ENCODE assay signal across 1 cellular context in genomic region chr20:25624500-25624939, GRCh38.
TF ChIP-seq lines count a peak whose summit lies in the region.

No MANE protein-coding gene starts in this region.

TF ChIP-seq in HepG2, 621 proteins besides CTCF, POLR2A, EP300 and RAD21 (continued from another document and continues in another):
- TF ChIP-seq, protein P1, sequence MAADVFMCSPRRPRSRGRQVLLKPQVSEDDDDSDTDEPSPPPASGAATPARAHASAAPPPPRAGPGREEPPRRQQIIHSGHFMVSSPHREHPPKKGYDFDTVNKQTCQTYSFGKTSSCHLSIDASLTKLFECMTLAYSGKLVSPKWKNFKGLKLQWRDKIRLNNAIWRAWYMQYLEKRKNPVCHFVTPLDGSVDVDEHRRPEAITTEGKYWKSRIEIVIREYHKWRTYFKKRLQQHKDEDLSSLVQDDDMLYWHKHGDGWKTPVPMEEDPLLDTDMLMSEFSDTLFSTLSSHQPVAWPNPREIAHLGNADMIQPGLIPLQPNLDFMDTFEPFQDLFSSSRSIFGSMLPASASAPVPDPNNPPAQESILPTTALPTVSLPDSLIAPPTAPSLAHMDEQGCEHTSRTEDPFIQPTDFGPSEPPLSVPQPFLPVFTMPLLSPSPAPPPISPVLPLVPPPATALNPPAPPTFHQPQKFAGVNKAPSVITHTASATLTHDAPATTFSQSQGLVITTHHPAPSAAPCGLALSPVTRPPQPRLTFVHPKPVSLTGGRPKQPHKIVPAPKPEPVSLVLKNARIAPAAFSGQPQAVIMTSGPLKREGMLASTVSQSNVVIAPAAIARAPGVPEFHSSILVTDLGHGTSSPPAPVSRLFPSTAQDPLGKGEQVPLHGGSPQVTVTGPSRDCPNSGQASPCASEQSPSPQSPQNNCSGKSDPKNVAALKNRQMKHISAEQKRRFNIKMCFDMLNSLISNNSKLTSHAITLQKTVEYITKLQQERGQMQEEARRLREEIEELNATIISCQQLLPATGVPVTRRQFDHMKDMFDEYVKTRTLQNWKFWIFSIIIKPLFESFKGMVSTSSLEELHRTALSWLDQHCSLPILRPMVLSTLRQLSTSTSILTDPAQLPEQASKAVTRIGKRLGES (CRISPR knock-in tag; IDR thresholded peaks at IDR 0.05; ENCODE audit: borderline replicate concordance), result 0 out of 2 replicates have a peak, but pooled peaks have one; percentile 0
- TF ChIP-seq ZNF790 (CRISPR knock-in tag; IDR thresholded peaks at IDR 0.05; ENCODE audit: borderline replicate concordance) (peak; percentile 95; the same call in 1 of the 2 replicates), MATR3 (CRISPR knock-in tag; IDR thresholded peaks at IDR 0.05) (no peak), NFE2L1 (CRISPR knock-in tag; IDR thresholded peaks at IDR 0.05; ENCODE audit: borderline replicate concordance) (peak; percentile 93), ZNF235 (CRISPR knock-in tag; IDR thresholded peaks at IDR 0.05; ENCODE audit: borderline replicate concordance) (no peak), ZXDC (CRISPR knock-in tag; IDR thresholded peaks at IDR 0.05) (peak; percentile 85), ARID2 (CRISPR knock-in tag; IDR thresholded peaks at IDR 0.05; ENCODE audit: borderline replicate concordance) (peak; percentile 61; the same call in 1 of the 2 replicates), ZIK1 (CRISPR knock-in tag; IDR thresholded peaks at IDR 0.05; ENCODE audit: borderline replicate concordance, low read depth) (no peak), ZNF782 (CRISPR knock-in tag; IDR thresholded peaks at IDR 0.05; ENCODE audit: borderline replicate concordance) (0 out of 2 replicates have a peak, but pooled peaks have one; percentile 3), HMGXB4 (CRISPR knock-in tag; IDR thresholded peaks at IDR 0.05; ENCODE audit: borderline replicate concordance in 1 of 2, low read depth in 1 of 2) (no peak; a peak in 1 of 4 replicates), BHLHE40 (IDR thresholded peaks at IDR 0.05; ENCODE audit: low read length) (peak; percentile 56), ZNF317 (CRISPR knock-in tag; IDR thresholded peaks at IDR 0.05) (0 out of 2 replicates have a peak, but pooled peaks have one; percentile 2), KAT7 (CRISPR knock-in tag; IDR thresholded peaks at IDR 0.05; ENCODE audit: borderline replicate concordance) (0 out of 2 replicates have a peak, but pooled peaks have one; percentile 9), PHF21A (CRISPR knock-in tag; IDR thresholded peaks at IDR 0.05) (no peak), KDM5A (IDR thresholded peaks at IDR 0.05; ENCODE audit: borderline replicate concordance, low read length) (peak; percentile 2; the same call in 1 of the 2 replicates), SATB2 (CRISPR knock-in tag; IDR thresholded peaks at IDR 0.05) (peak; percentile 89; the same call in 1 of the 2 replicates), ATAD3A (CRISPR knock-in tag; IDR thresholded peaks at IDR 0.05) (0 out of 2 replicates have a peak, but pooled peaks have one; percentile 12), RFX3 (CRISPR knock-in tag; IDR thresholded peaks at IDR 0.05) (0 out of 2 replicates have a peak, but pooled peaks have one; percentile 4), RBM22 (optimal IDR thresholded peaks at IDR 0.05; ENCODE audit: low read length) (peak; percentile 76), ATRX (CRISPR knock-in tag; IDR thresholded peaks at IDR 0.05; ENCODE audit: borderline replicate concordance) (no peak), ZNF609 (CRISPR knock-in tag; IDR thresholded peaks at IDR 0.05; ENCODE audit: borderline replicate concordance) (no peak), PHF20 (CRISPR knock-in tag; IDR thresholded peaks at IDR 0.05) (peak; percentile 73), WIZ (CRISPR knock-in tag; IDR thresholded peaks at IDR 0.05) (0 out of 2 replicates have a peak, but pooled peaks have one; percentile 88), ZFX (CRISPR knock-in tag; IDR thresholded peaks at IDR 0.05; ENCODE audit: low read depth) (peak; percentile 95), THAP7 (CRISPR knock-in tag; IDR thresholded peaks at IDR 0.05) (peak; percentile 74; the same call in 1 of the 2 replicates), GFI1 (CRISPR knock-in tag; IDR thresholded peaks at IDR 0.05; ENCODE audit: borderline replicate concordance) (peak; percentile 78), ZNF619 (CRISPR knock-in tag; IDR thresholded peaks at IDR 0.05) (0 out of 2 replicates have a peak, but pooled peaks have one; percentile 20)
- TF ChIP-seq, protein P2, sequence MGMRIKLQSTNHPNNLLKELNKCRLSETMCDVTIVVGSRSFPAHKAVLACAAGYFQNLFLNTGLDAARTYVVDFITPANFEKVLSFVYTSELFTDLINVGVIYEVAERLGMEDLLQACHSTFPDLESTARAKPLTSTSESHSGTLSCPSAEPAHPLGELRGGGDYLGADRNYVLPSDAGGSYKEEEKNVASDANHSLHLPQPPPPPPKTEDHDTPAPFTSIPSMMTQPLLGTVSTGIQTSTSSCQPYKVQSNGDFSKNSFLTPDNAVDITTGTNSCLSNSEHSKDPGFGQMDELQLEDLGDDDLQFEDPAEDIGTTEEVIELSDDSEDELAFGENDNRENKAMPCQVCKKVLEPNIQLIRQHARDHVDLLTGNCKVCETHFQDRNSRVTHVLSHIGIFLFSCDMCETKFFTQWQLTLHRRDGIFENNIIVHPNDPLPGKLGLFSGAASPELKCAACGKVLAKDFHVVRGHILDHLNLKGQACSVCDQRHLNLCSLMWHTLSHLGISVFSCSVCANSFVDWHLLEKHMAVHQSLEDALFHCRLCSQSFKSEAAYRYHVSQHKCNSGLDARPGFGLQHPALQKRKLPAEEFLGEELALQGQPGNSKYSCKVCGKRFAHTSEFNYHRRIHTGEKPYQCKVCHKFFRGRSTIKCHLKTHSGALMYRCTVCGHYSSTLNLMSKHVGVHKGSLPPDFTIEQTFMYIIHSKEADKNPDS (CRISPR knock-in tag; IDR thresholded peaks at IDR 0.05), result peak; percentile 83; the same call in 1 of the 2 replicates
- TF ChIP-seq, protein P3, sequence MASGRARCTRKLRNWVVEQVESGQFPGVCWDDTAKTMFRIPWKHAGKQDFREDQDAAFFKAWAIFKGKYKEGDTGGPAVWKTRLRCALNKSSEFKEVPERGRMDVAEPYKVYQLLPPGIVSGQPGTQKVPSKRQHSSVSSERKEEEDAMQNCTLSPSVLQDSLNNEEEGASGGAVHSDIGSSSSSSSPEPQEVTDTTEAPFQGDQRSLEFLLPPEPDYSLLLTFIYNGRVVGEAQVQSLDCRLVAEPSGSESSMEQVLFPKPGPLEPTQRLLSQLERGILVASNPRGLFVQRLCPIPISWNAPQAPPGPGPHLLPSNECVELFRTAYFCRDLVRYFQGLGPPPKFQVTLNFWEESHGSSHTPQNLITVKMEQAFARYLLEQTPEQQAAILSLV (CRISPR knock-in tag; IDR thresholded peaks at IDR 0.05; ENCODE audit: borderline replicate concordance), result peak; percentile 80
- TF ChIP-seq, protein P4, sequence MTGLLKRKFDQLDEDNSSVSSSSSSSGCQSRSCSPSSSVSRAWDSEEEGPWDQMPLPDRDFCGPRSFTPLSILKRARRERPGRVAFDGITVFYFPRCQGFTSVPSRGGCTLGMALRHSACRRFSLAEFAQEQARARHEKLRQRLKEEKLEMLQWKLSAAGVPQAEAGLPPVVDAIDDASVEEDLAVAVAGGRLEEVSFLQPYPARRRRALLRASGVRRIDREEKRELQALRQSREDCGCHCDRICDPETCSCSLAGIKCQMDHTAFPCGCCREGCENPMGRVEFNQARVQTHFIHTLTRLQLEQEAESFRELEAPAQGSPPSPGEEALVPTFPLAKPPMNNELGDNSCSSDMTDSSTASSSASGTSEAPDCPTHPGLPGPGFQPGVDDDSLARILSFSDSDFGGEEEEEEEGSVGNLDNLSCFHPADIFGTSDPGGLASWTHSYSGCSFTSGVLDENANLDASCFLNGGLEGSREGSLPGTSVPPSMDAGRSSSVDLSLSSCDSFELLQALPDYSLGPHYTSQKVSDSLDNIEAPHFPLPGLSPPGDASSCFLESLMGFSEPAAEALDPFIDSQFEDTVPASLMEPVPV (CRISPR knock-in tag; IDR thresholded peaks at IDR 0.05), result 0 out of 2 replicates have a peak, but pooled peaks have one; percentile 25
